In genomic region chr14:39946796-39947195, GRCh38 we compare ENCODE assay signal across 29 cellular contexts.
DNase-seq lines count a peak whose midpoint lies in the region; ATAC-seq, FAIRE-seq and TF ChIP-seq lines count a peak whose summit lies in the region.
"Had no signal": no experiment of that assay in that cellular context is flagged by ENCODE, and none has a peak within 500 bp of the region (broad histone marks: within the 10 kb centered on the region; RNA-seq: fewer than 3 reads in every experiment).

No MANE protein-coding gene starts in this region.

- H3T11ph ChIP-seq in H9 (ENCODE audit: low read length), result no peak overlapping the region

- H3K4me2 ChIP-seq in H9 (ENCODE audit: insufficient read depth, insufficient read length, low read length), result no peak overlapping the region
- H3K4me2 ChIP-seq: KMS-11 had no signal

- no peaks in the 10 kb centered on the region; a peak in 1 of 7 replicates for H3K36me3 Mint-ChIP-seq in H9 (ENCODE audit: insufficient read depth in 1 of 3, low read depth in 3 of 3)
- H3K36me3 Mint-ChIP-seq: CD4-positive, alpha-beta memory T cell had no signal

- no peak overlapping the region for H3K9ac ChIP-seq in H9 (ENCODE audit: extremely low read depth, insufficient read length, low read length)
- H3K9ac ChIP-seq: KMS-11 had no signal

- H2BK120ac ChIP-seq in H9 (ENCODE audit: low read depth, low read length, poor library complexity, severe bottlenecking), result no peak overlapping the region

- no peaks in the 10 kb centered on the region for H3K4me1 Mint-ChIP-seq in H9
- H3K4me1 Mint-ChIP-seq: activated B cell treated with CpG ODN at 0.5 μM for 24 hours; activated naive CD8-positive, alpha-beta T cell treated with anti-CD3 and anti-CD28 coated beads, Interleukin-2, amount 50 U/mL, for 24 hours; CD4-positive, alpha-beta memory T cell had no signal

- TF ChIP-seq CTCF in H9 (conservative IDR thresholded peaks at IDR 0.05), result no peak

- no peak overlapping the region for H3K27ac ChIP-seq in small intestine (ENCODE audit: low read depth in 1 of 2, low read length in 1 of 2)
- no peak overlapping the region for H3K27ac ChIP-seq in H9 (ENCODE audit: insufficient read length, low read depth, low read length)
- H3K27ac ChIP-seq: KMS-11, neutrophil, prostate gland, transverse colon had no signal

- H2AFZ ChIP-seq in H9 (ENCODE audit: low read length), result no peak overlapping the region

- H4K8ac ChIP-seq in H9 (replicated peaks; ENCODE audit: insufficient read length, low read depth, low read length), result no peak overlapping the region

- no peaks in the 10 kb centered on the region; the same call in 1 of the 2 replicates for H3K79me2 ChIP-seq in H9 (ENCODE audit: insufficient read depth, low read length)

- DNase-seq in HT1080 (ENCODE audit: low read depth) (peak; percentile 53), T1000 (lab: John Stamatoyannopoulos, UW) (peak; percentile 31), glomerular visceral epithelial cell (ENCODE audit: extremely low spot score) (peak; percentile 69), non-pigmented ciliary epithelial cell (ENCODE audit: low read depth) (peak; percentile 44), small intestine (no peak), H9 (no peak)
- DNase-seq: activated B cell treated with CpG ODN at 0.5 μM for 24 hours; activated CD4-positive, alpha-beta T cell treated with anti-CD3 and anti-CD28 coated beads, Interleukin-2, amount 50 U/mL, for 4 hours; activated effector memory CD4-positive, alpha-beta T cell treated with anti-CD3 and anti-CD28 coated beads, Interleukin-2, amount 50 U/mL, for 16 hours; activated naive CD8-positive, alpha-beta T cell treated with anti-CD3 and anti-CD28 coated beads, Interleukin-2, amount 50 U/mL, for 24 hours; CD4-positive, alpha-beta memory T cell; DMS153; effector CD8-positive, alpha-beta T cell; hippocampal formation; NCI-H1930; NCI-H2227 treated with DMSO at 0.1 percent for 48 hours; SHP77 treated with DMSO at 0.1 percent for 48 hours; stimulated activated CD8-positive, alpha-beta memory T cell treated with anti-CD3 and anti-CD28 coated beads, Interleukin-4, amount 100 ng/mL, for 48 hours; transverse colon had no signal

- H2BK20ac ChIP-seq in H9 (ENCODE audit: low read depth, low read length, poor library complexity, severe bottlenecking), result no peak overlapping the region

- no peak overlapping the region for H2AK5ac ChIP-seq in H9 (ENCODE audit: insufficient read length, low read length)

- peak overlapping the region in 1 of 3 experiments; percentile 71; a peak in 1 of 7 replicates for H3K27ac Mint-ChIP-seq in H9
- H3K27ac Mint-ChIP-seq: activated B cell treated with CpG ODN at 0.5 μM for 24 hours; activated naive CD8-positive, alpha-beta T cell treated with anti-CD3 and anti-CD28 coated beads, Interleukin-2, amount 50 U/mL, for 24 hours; CD4-positive, alpha-beta memory T cell had no signal

- no peak overlapping the region for H3K18ac ChIP-seq in H9 (ENCODE audit: insufficient read length, low read depth, low read length)

- ATAC-seq in GM21825 (IDR thresholded peaks at IDR 0.05; ENCODE audit: unreplicated experiment), result no peak
- no peak for ATAC-seq in HG02840 (IDR thresholded peaks at IDR 0.05; ENCODE audit: low FRiP score, unreplicated experiment)
- ATAC-seq: activated naive CD8-positive, alpha-beta T cell treated with anti-CD3 and anti-CD28 coated beads, Interleukin-2, amount 50 U/mL, for 24 hours; esophagus mucosa had no signal

- H3K9me3 ChIP-seq in small intestine (ENCODE audit: control insufficient read depth, low read depth) (no peaks in the 10 kb centered on the region), H9 (ENCODE audit: control insufficient read depth, low read depth, low read length) (no peaks in the 10 kb centered on the region)
- H3K9me3 ChIP-seq: neutrophil, prostate gland, transverse colon had no signal

- no peaks in the 10 kb centered on the region for H3K79me1 ChIP-seq in H9 (ENCODE audit: insufficient read depth, low read depth, low read length, poor library complexity, severe bottlenecking)

- H3K4ac ChIP-seq in H9 (ENCODE audit: low read depth, low read length), result no peak overlapping the region

- no peak overlapping the region for H3K4me3 Mint-ChIP-seq in H9
- H3K4me3 Mint-ChIP-seq: activated B cell treated with CpG ODN at 0.5 μM for 24 hours; activated naive CD8-positive, alpha-beta T cell treated with anti-CD3 and anti-CD28 coated beads, Interleukin-2, amount 50 U/mL, for 24 hours; CD4-positive, alpha-beta memory T cell had no signal

- no peak overlapping the region for H2BK12ac ChIP-seq in H9 (ENCODE audit: insufficient read length, low read depth, low read length)

- H4K5ac ChIP-seq in H9 (ENCODE audit: insufficient read length, low read depth, low read length), result no peak overlapping the region

- H3K4me1 ChIP-seq in small intestine (ENCODE audit: control insufficient read depth in 2 of 2, insufficient read depth in 1 of 2, low read depth in 1 of 2, low read length in 1 of 2) (no peaks in the 10 kb centered on the region), H9 (ENCODE audit: insufficient read depth, low read length) (no peaks in the 10 kb centered on the region)
- H3K4me1 ChIP-seq: prostate gland, transverse colon had no signal

- FAIRE-seq in small intestine (lab: Jason Lieb, UNC), result no peak
- FAIRE-seq: colon, frontal cortex, G401.6, keratinocyte had no signal

- H3K36me3 ChIP-seq in small intestine (ENCODE audit: control insufficient read depth in 2 of 2, insufficient read depth in 2 of 2, low read length in 2 of 2), result no peaks in the 10 kb centered on the region
- H3K36me3 ChIP-seq: neutrophil, prostate gland, transverse colon had no signal

- 0 out of 5 replicates have a peak, but pooled peaks cover 0 to 1% of the 10 kb centered on the region in 2 experiments for H3K9me3 Mint-ChIP-seq in H9

- no peak overlapping the region for H3K14ac ChIP-seq in H9 (ENCODE audit: insufficient read depth, low read length)

- WGBS in small intestine, 3 donors, result 67 to 84% (median 80%) methylated on average over 2 of the region's 2 CpGs
- WGBS in H9 (ENCODE audit: extremely low coverage, insufficient read length, low lambda C conversion rate), result no CpG with 5 or more reads among the region's 2 CpGs

- H3K27me3 ChIP-seq in small intestine (ENCODE audit: control insufficient read depth in 2 of 2, insufficient read depth in 2 of 2, low read length in 2 of 2), result no peaks in the 10 kb centered on the region
- no peaks in the 10 kb centered on the region for H3K27me3 ChIP-seq in H9 (ENCODE audit: insufficient read depth, low read length)
- H3K27me3 ChIP-seq: neutrophil, transverse colon had no signal

- no peaks in the 10 kb centered on the region for H4K20me1 ChIP-seq in H9 (ENCODE audit: control insufficient read depth, insufficient read depth, insufficient read length)

- no peak overlapping the region for H2BK5ac ChIP-seq in H9 (ENCODE audit: insufficient read length, low read length)

- H2BK15ac ChIP-seq in H9 (ENCODE audit: low read depth, low read length), result no peak overlapping the region

- H3K23me2 ChIP-seq in H9 (ENCODE audit: insufficient read length, low read depth, low read length, poor library complexity, severe bottlenecking), result no peaks in the 10 kb centered on the region

- H3K4me3 ChIP-seq in small intestine (ENCODE audit: low read depth in 1 of 2, low read length in 2 of 2), result no peak overlapping the region
- H3K4me3 ChIP-seq: prostate gland, transverse colon had no signal

- H4K91ac ChIP-seq in H9 (ENCODE audit: insufficient read length, low read depth, low read length), result no peak overlapping the region

- H3K56ac ChIP-seq in H9 (ENCODE audit: insufficient read length, low read depth, low read length), result no peak overlapping the region

- no peak overlapping the region for H3K23ac ChIP-seq in H9 (ENCODE audit: insufficient read length, low read depth, low read length)

- H3K27me3 Mint-ChIP-seq in H9 (ENCODE audit: low read depth), result no peaks in the 10 kb centered on the region
- H3K27me3 Mint-ChIP-seq: activated B cell treated with CpG ODN at 0.5 μM for 24 hours; activated naive CD8-positive, alpha-beta T cell treated with anti-CD3 and anti-CD28 coated beads, Interleukin-2, amount 50 U/mL, for 24 hours; CD4-positive, alpha-beta memory T cell had no signal

Comparison
In these comparisons a context has a peak if more than half of its experiments do, and no peak if none do; other contexts are left out.
1. DNase-seq: peak in HT1080 (single experiment), T1000 (single experiment), glomerular visceral epithelial cell (single experiment) and non-pigmented ciliary epithelial cell (single experiment); none in small intestine (single experiment) and H9 (single experiment).